9 cellular contexts compared by ENCODE assay signal in the genomic region with DNA sequence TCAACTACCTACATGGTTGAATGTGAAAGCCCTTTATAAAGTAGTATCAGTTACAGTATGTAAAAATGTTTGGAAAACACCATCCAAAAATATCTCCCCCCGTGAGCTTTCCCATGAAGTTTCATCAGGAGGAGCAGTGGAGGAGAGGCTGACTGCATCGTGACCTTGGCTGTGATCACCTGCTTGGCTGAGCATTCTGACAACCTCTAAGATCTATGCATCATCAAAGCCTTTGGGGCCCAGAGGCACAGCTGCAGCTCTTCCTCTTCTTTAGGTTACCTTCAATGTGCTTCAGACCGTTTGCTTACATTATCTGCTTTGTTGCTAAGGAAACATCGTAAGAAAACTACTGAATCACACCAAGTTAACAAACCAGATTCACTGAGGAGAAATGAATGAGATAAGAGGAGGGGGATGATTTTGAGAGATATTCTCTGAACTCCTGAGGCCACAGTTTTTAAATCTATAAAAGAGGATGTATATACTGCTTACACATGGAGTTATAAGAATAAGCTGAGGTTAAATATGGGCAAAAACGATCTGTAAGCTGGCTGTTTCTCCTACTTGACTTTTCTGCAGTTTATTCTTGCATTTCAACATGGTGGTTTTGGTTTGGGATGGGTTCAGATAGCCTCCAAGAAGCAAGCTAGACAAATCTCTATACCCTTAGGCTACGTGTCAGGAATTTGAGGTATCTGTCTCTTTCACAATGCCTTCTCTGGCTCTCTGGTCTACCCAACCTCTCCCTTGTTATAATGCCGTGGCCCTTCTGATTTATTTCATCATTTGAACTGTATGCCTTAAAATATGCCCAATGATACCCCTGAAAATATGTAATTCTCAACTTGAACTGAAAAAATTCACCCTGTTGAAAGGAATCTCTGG. TPM values are rescaled to one million over a fixed set of nuclear protein-coding genes. Genes with fewer than 3 reads are reported as not detected.
DNase-seq lines count a peak whose midpoint lies in the region; ATAC-seq and TF ChIP-seq lines count a peak whose summit lies in the region.
"Had no signal": no experiment of that assay in that cellular context is flagged by ENCODE, and none has a peak within 500 bp of the region (broad histone marks: within the 10 kb centered on the region; RNA-seq: fewer than 3 reads in every experiment).

No MANE protein-coding gene starts in this region.

- H3K27me3 Mint-ChIP-seq in CD14-positive monocyte (ENCODE audit: low read depth in 3 of 3), result peaks cover 0 to 4% (median 2%) of the 10 kb centered on the region in 3 donors

- H3K36me3 Mint-ChIP-seq in CD14-positive monocyte, result no peaks in the 10 kb centered on the region

- DNase-seq in CD14-positive monocyte (ENCODE audit: low spot score), result no peak
- peak; percentile 37 for DNase-seq in activated T-cell treated with anti-CD3 and anti-CD28 coated beads for 1 hour (ENCODE audit: low read depth)
- no peak for DNase-seq in mucosa of descending colon
- DNase-seq in NCI-H2029 (lab: John Stamatoyannopoulos, UW), result no peak
- no peak for DNase-seq in coronary artery (ENCODE audit: low spot score)
- DNase-seq in SW480 (ENCODE audit: low spot score), result no peak

- peaks cover 4% of the 10 kb centered on the region for H3K4me1 ChIP-seq in mucosa of descending colon (ENCODE audit: low read depth)

- TF ChIP-seq CTCF in CD14-positive monocyte (IDR thresholded peaks at IDR 0.05), result no peak
- TF ChIP-seq CTCF in mucosa of descending colon (IDR thresholded peaks at IDR 0.05), result no peak
- no peak for TF ChIP-seq CTCF in coronary artery (IDR thresholded peaks at IDR 0.05)

- H3K27ac ChIP-seq in coronary artery, result no peak overlapping the region
- H3K27ac ChIP-seq: epithelial cell of prostate had no signal

- peaks cover 59% of the 10 kb centered on the region for H3K4me1 Mint-ChIP-seq in CD14-positive monocyte

- no peaks in the 10 kb centered on the region for H3K9me3 ChIP-seq in mucosa of descending colon

- ATAC-seq in GM19455 (IDR thresholded peaks at IDR 0.05; ENCODE audit: unreplicated experiment) (peak; percentile 43), HG03558 (IDR thresholded peaks at IDR 0.05; ENCODE audit: extremely low read depth, unreplicated experiment) (peak; percentile 31), mucosa of descending colon (peak; percentile 60)

- H3K4me3 Mint-ChIP-seq in CD14-positive monocyte, result no peak overlapping the region

- H3K4me3 ChIP-seq in mucosa of descending colon (no peak overlapping the region), coronary artery (no peak overlapping the region)

- peak overlapping the region in 4 of 7 donors; percentile 1 to 62 (median 18) for H3K27ac Mint-ChIP-seq in CD14-positive monocyte

- H3K36me3 ChIP-seq in mucosa of descending colon (ENCODE audit: low read depth), result no peaks in the 10 kb centered on the region

- no peaks in the 10 kb centered on the region for H3K9me3 Mint-ChIP-seq in CD14-positive monocyte

- intact Hi-C loops in CD14-positive monocyte (cut with micrococcal nuclease) (loop anchor here in 1 of 2 donors (5.0 to 10.0 kb wide), 2 partner anchors 176 to 453 kb away; no protein-coding TSS in a partner anchor), mucosa of descending colon (cut with DNase I, micrococcal nuclease) (no loop called here)

RNA-seq across cellular contexts. Expression of gene GCSAM, which starts 4.0 kb away (rescaled TPM):
- under 1 TPM in 1 of 2 donors, not detected in 1; 0.10 TPM for polyA plus RNA-seq in CD14-positive monocyte
- under 1 TPM in 2 of 3 donors, not detected in 1; 0.36 to 0.41 TPM for total RNA-seq in mucosa of descending colon

RNA-seq across cellular contexts. Expression of gene C3orf52, which starts 42.9 kb away (rescaled TPM):
- polyA plus RNA-seq in CD14-positive monocyte, result not detected
- total RNA-seq in mucosa of descending colon, result 10 to 100 TPM; 22.6 to 49.9 (median 36.3) TPM
